In the genomic region with DNA sequence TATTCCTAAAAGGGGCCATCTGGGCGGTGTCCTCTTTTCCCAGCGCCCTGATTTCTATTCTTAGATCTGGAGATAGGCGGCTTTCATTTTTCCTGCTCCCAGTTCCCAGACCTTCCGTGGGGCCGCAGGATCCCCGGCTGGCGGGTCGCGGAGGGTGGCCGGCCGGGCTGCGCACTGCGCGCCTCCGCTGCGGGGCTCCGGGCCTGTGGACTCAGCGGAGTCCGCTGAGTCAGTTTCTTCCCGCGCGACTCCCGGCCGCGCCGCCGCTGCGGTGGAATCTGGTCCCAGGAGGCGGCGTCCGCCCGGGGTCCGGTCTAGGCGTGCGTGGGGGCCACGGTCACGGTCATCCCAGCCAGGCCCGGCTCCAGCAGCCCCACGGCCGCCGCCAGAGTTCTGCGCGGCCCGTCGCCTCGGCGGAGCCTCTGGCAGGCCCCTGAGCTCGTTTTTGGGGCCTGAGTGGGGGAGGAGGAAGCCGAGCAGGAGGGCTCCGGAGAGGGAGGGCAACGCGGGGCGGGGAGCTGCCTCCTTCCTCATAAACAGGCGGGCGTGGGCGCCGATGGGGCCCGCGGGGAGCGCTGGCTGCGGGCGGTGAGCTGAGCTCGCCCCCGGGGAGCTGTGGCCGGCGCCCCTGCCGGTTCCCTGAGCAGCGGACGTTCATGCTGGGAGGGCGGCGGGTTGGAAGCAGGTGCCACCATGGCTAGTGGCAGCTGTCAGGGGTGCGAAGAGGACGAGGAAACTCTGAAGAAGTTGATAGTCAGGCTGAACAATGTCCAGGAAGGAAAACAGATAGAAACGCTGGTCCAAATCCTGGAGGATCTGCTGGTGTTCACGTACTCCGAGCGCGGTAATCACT, we compare ENCODE assay signal across 8 cellular contexts. TPM values are rescaled to one million over a fixed set of nuclear protein-coding genes. Genes with fewer than 3 reads are reported as not detected.
DNase-seq lines count a peak whose midpoint lies in the region; ATAC-seq and TF ChIP-seq lines count a peak whose summit lies in the region.

A gene (plus strand): TSS at position 559 of the 853 bp plus-strand sequence. CDS start 135 bp downstream, at position 694.

- H2AFZ ChIP-seq in GM23338 = peak within 1 kb of the TSS; percentile 82
- peak within 1 kb of the TSS; percentile 42; the same call in 1 of the 2 replicates for H2AFZ ChIP-seq in MM.1S (ENCODE audit: low read length)

- ATAC-seq in GM23338 = peak; percentile 88
- ATAC-seq in lower lobe of right lung = peak; percentile 88 to 96

- H3K27me3 Mint-ChIP-seq in GM23338 (ENCODE audit: insufficient read depth, low read depth, poor library complexity) = peaks cover 21% of the 10 kb centered on the region

- H3K36me3 ChIP-seq in GM23338 (ENCODE audit: insufficient read depth) (no peaks in the 10 kb centered on the region), MM.1S (replicated peaks; ENCODE audit: insufficient read depth, low read length) (no peaks in the 10 kb centered on the region), lower lobe of right lung (no peaks in the 10 kb centered on the region)

- H3F3A ChIP-seq in GM23338 (replicated peaks; ENCODE audit: low read depth) (no peaks in the 10 kb centered on the region), MM.1S (ENCODE audit: insufficient read depth, low read length) (no peaks in the 10 kb centered on the region)

- H4K20me1 ChIP-seq in GM23338 (replicated peaks; ENCODE audit: insufficient read depth) = no peaks in the 10 kb centered on the region
- H4K20me1 ChIP-seq in MM.1S (ENCODE audit: insufficient read depth, low read length) = no peaks in the 10 kb centered on the region

- H3K27me3 ChIP-seq in GM23338 (ENCODE audit: insufficient read depth) = peaks cover 46% of the 10 kb centered on the region
- no peaks in the 10 kb centered on the region for H3K27me3 ChIP-seq in MM.1S (replicated peaks; ENCODE audit: insufficient read depth, low read length)
- H3K27me3 ChIP-seq in dorsolateral prefrontal cortex = peaks cover 0 to 11% (median 0%) of the 10 kb centered on the region in 45 donors
- no peaks in the 10 kb centered on the region for H3K27me3 ChIP-seq in lower lobe of right lung (ENCODE audit: low read depth)

- H3K4me2 ChIP-seq in GM23338 = peak within 1 kb of the TSS; percentile 78
- H3K4me2 ChIP-seq in MM.1S (ENCODE audit: low read depth, low read length) = peak within 1 kb of the TSS; percentile 47

- H3K4me1 ChIP-seq in GM23338 (ENCODE audit: insufficient read depth) = peaks cover 6% of the 10 kb centered on the region; the same call in 1 of the 2 replicates
- no peaks in the 10 kb centered on the region; the same call in 1 of the 2 replicates for H3K4me1 ChIP-seq in MM.1S (ENCODE audit: low read length)
- H3K4me1 ChIP-seq in lower lobe of right lung = peaks cover 8% of the 10 kb centered on the region

- H3K9ac ChIP-seq in MM.1S (ENCODE audit: low read length) = no peak within 1 kb of the TSS; the same call in 1 of the 2 replicates

- intact Hi-C loops in dorsolateral prefrontal cortex (cut with DNase I) = loop anchor here (10.0 kb wide), 1 partner anchor 70 kb away; no protein-coding TSS in a partner anchor
- intact Hi-C loops in lower lobe of right lung (cut with DNase I) = no loop called here

- DNase-seq in GM10266 (ENCODE audit: extremely low spot score) (peak; percentile 54), GM23338 (ENCODE audit: low spot score) (peak; percentile 55), MM.1S (no peak), dorsolateral prefrontal cortex (peak; percentile 35 to 72 (median 54)), lower lobe of right lung (peak; percentile 95), HPDE6-E6E7 (ENCODE audit: extremely low spot score) (no peak)
- DNase-seq in activated CD4-positive, alpha-beta T cell treated with anti-CD3 and anti-CD28 coated beads, Interleukin-2, amount 50 U/mL, for 1 hour = peak; percentile 21
- DNase-seq in stimulated activated CD8-positive, alpha-beta memory T cell treated with anti-CD3 and anti-CD28 coated beads, Interleukin-2, amount 100 ng/mL, for 1 hour (ENCODE audit: low read depth in 2 of 2) = peak; percentile 9 to 13

- H3K27ac ChIP-seq in GM23338 (ENCODE audit: low read depth) = no peak within 1 kb of the TSS
- no peak within 1 kb of the TSS for H3K27ac ChIP-seq in MM.1S (ENCODE audit: low read length)
- peak within 1 kb of the TSS; percentile 33 to 99 (median 95) for H3K27ac ChIP-seq in dorsolateral prefrontal cortex
- peak within 1 kb of the TSS; percentile 97 for H3K27ac ChIP-seq in lower lobe of right lung

- no peaks in the 10 kb centered on the region; the same call in 2 of the 3 replicates for H3K9me3 Mint-ChIP-seq in GM23338

- H3K27ac Mint-ChIP-seq in GM23338 = no peak within 1 kb of the TSS

- no peaks in the 10 kb centered on the region for H3K36me3 Mint-ChIP-seq in GM23338 (ENCODE audit: low read depth)

- H3K4me3 Mint-ChIP-seq in GM23338 = peak within 1 kb of the TSS; percentile 73

- no peaks in the 10 kb centered on the region for H3K79me2 ChIP-seq in GM23338 (replicated peaks; ENCODE audit: insufficient read depth)
- no peaks in the 10 kb centered on the region for H3K79me2 ChIP-seq in MM.1S (ENCODE audit: low read length)

- TF ChIP-seq CTCF in GM10266 (IDR thresholded peaks at IDR 0.05; ENCODE audit: control insufficient read depth, insufficient read depth, low read depth, missing control alignments) = peak; percentile 8
- TF ChIP-seq CTCF in GM23338 (conservative IDR thresholded peaks at IDR 0.05; ENCODE audit: low read depth in 2 of 2) = no peak
- TF ChIP-seq CTCF in MM.1S (IDR thresholded peaks at IDR 0.05; ENCODE audit: low read length) = no peak
- TF ChIP-seq CTCF in dorsolateral prefrontal cortex (IDR thresholded peaks at IDR 0.05 in 54 of 56, conservative IDR thresholded peaks at IDR 0.05 in 2 of 56; ENCODE audit: low read depth in 1 of 56, partially characterized antibody in 56 of 56) = peak in 3 of 56 donors; percentile 2 to 7 (median 5)
- TF ChIP-seq CTCF in lower lobe of right lung (IDR thresholded peaks at IDR 0.05) = no peak

- H3K4me1 Mint-ChIP-seq in GM23338 = peaks cover 11% of the 10 kb centered on the region; the same call in 2 of the 3 replicates

- H3K9me3 ChIP-seq in MM.1S (replicated peaks; ENCODE audit: insufficient read depth, low read length) (no peaks in the 10 kb centered on the region), lower lobe of right lung (no peaks in the 10 kb centered on the region)

- no peaks in the 10 kb centered on the region for H3K9me2 ChIP-seq in GM23338 (ENCODE audit: insufficient read depth)
- H3K9me2 ChIP-seq in MM.1S (replicated peaks; ENCODE audit: insufficient read depth, low read length) = no peaks in the 10 kb centered on the region

- H3K4me3 ChIP-seq in GM23338 = peak within 1 kb of the TSS; percentile 64
- peak within 1 kb of the TSS; percentile 39 for H3K4me3 ChIP-seq in MM.1S (ENCODE audit: low read length)
- peak within 1 kb of the TSS; percentile 40 to 87 (median 70) for H3K4me3 ChIP-seq in dorsolateral prefrontal cortex
- H3K4me3 ChIP-seq in lower lobe of right lung = peak within 1 kb of the TSS; percentile 67

TF ChIP-seq in GM23338, 12 proteins besides CTCF, POLR2A, EP300 and RAD21:
- TF ChIP-seq EZH2 (IDR thresholded peaks at IDR 0.05; ENCODE audit: low read depth, unreplicated experiment) = no peak
- no peak for TF ChIP-seq EZH2phosphoT487 (IDR thresholded peaks at IDR 0.05; ENCODE audit: unreplicated experiment)
- no peak for TF ChIP-seq CREB1 (CRISPR knock-in tag; IDR thresholded peaks at IDR 0.05; ENCODE audit: low read depth)

RNA-seq across cellular contexts. Expression of the gene that starts here (rescaled TPM):
- total RNA-seq in GM23338 (2014; rRNA removed; shearing (Covaris generic)) = 0.24 and 0.35 TPM in 2 replicates
- not detected in 2 replicates for polyA plus RNA-seq in GM23338 (2016; fragmentation: Nextera tagmentation; extraction: Ambion mirVana)
- total RNA-seq in dorsolateral prefrontal cortex (10 to 100 TPM; 19.4 to 44.8 (median 31.0) TPM), lower lobe of right lung (426 TPM)

Comparison
In these comparisons a context has a peak if more than half of its experiments do, and no peak if none do; other contexts are left out.
1. RNA of the gene that starts here (total RNA-seq): 426 TPM in lower lobe of right lung (single experiment) and 19.4 to 44.8 TPM in dorsolateral prefrontal cortex; 0.24 to 0.35 TPM in GM23338; every median in the first group is over 10 times any median in the second.
2. Peak in DNase-seq, ATAC-seq, H3K4me3 ChIP-seq and H3K4me2 ChIP-seq in GM23338; RNA of the gene not detected or under 1 TPM.
3. DNase-seq: peak in GM10266 (single experiment), activated CD4-positive, alpha-beta T cell treated with anti-CD3 and anti-CD28 coated beads, Interleukin-2, amount 50 U/mL, for 1 hour (single experiment), dorsolateral prefrontal cortex (10 of 10), lower lobe of right lung (single experiment) and stimulated activated CD8-positive, alpha-beta memory T cell treated with anti-CD3 and anti-CD28 coated beads, Interleukin-2, amount 100 ng/mL, for 1 hour (2 of 2); none in MM.1S (single experiment) and HPDE6-E6E7 (single experiment).
4. H3K27ac ChIP-seq: peak in dorsolateral prefrontal cortex (59 of 59) and lower lobe of right lung (single experiment); none in GM23338 (single experiment) and MM.1S (single experiment).
5. Peak in every context shown above with its lines, with median percentiles within 50 percentile points of each other: H3K4me3 ChIP-seq.